In the genomic region with DNA sequence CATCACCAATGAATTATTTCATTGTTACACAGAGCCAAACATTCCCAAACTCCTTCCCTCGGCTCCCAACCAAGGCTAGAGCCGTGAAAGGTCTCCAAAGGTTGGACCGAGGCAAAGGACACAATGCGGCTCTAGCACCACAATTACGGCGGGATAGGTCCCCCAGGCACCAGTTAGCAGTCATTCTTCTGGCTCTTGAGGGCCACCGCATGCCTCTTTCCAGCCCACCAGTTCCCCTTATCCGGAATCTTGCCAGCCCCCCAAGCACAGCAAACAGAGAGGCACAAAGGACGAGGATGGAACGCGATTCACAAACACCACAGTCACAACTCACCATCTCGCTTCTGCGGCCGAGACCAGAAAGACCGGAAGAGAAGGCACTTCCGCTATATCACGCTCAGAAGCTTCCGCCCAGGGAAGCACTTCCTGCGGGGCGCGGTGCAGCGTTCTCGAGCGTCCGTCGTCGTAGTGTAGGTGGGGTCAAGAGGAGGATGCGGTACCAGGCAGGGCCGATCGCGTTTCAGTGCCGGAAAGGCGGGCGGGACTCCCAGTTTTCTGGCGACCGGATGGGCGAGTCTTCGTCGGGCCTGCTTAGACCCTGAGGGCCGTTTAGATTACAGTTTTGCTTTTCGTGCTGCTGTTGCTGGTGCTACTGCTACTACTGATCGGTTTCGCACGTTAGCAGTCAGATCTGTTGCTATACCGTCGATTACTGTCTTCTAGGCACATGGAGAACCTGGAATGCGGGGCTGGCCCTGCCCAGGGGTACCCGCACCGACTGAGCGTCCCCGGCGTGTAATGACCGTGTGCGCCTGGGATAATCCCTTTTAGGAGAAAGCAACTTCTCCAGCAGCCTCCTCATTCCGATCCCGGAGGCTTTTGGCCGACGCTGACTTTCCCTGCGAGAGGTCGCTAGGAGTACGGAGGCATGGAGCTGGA, we compare ENCODE assay signal across 8 cellular contexts. TPM values are rescaled to one million over a fixed set of nuclear protein-coding genes. Genes with fewer than 3 reads are reported as not detected.
DNase-seq lines count a peak whose midpoint lies in the region; ATAC-seq and TF ChIP-seq lines count a peak whose summit lies in the region.

RPL37 (minus strand) TSS at position 374 of the 939 bp plus-strand sequence; CDS start at position 337, 37 bp downstream.

- H3K36me3 ChIP-seq in DOHH2 (ENCODE audit: control insufficient read depth, low read length) = peaks cover 49% of the 10 kb centered on the region
- peaks cover 43% of the 10 kb centered on the region for H3K36me3 ChIP-seq in GM23338 (ENCODE audit: insufficient read depth)
- H3K36me3 ChIP-seq in naive thymus-derived CD4-positive, alpha-beta T cell (ENCODE audit: control insufficient read depth in 2 of 3, insufficient read depth in 3 of 3, low read length in 3 of 3) = peaks cover 30 to 37% (median 31%) of the 10 kb centered on the region in 3 experiments

- CTCF ChIA-PET in naive thymus-derived CD4-positive, alpha-beta T cell (lab: Charles Lee) = interaction anchor here (0.7 to 0.8 kb wide), 2 partner anchors 36 to 81 kb away, joined by 3 read pairs; no protein-coding TSS in a partner anchor

- TF ChIP-seq CTCF in DOHH2 (IDR thresholded peaks at IDR 0.05; ENCODE audit: low read depth, low read length, poor library complexity, severe bottlenecking) = no peak
- no peak for TF ChIP-seq CTCF in GM23338 (conservative IDR thresholded peaks at IDR 0.05; ENCODE audit: low read depth in 2 of 2)

- H3K79me2 ChIP-seq in DOHH2 (ENCODE audit: control insufficient read depth, low read length) (peaks cover 60% of the 10 kb centered on the region), GM23338 (replicated peaks; ENCODE audit: insufficient read depth) (peaks cover 49% of the 10 kb centered on the region)

- H3K4me2 ChIP-seq in DOHH2 (ENCODE audit: low read length) (peak within 1 kb of the TSS; percentile 91), GM23338 (peak within 1 kb of the TSS; percentile 97)

- H3K9me3 Mint-ChIP-seq in GM23338 = 0 out of 3 replicates have a peak, but pooled peaks cover 9% of the 10 kb centered on the region
- H3K9me3 Mint-ChIP-seq in naive thymus-derived CD4-positive, alpha-beta T cell = peaks cover 0 to 4% (median 0%) of the 10 kb centered on the region in 11 donors
- H3K9me3 Mint-ChIP-seq in stimulated activated naive B cell treated with anti-CD40 and anti-IgM and Interleukin-4, amounts not matched to agents 10 μg/mL and 1 μg/mL and 100 μg/mL, for 72 hours = peaks cover 0 to 2% of the 10 kb centered on the region in 2 donors

- peak within 1 kb of the TSS; percentile 100 for H3K27ac Mint-ChIP-seq in GM23338
- H3K27ac Mint-ChIP-seq in naive thymus-derived CD4-positive, alpha-beta T cell = peak within 1 kb of the TSS; percentile 97 to 100 (median 99)
- H3K27ac Mint-ChIP-seq in stimulated activated naive B cell treated with anti-CD40 and anti-IgM and Interleukin-4, amounts not matched to agents 10 μg/mL and 1 μg/mL and 100 μg/mL, for 72 hours = peak within 1 kb of the TSS; percentile 100

- H3K9me2 ChIP-seq in DOHH2 (replicated peaks; ENCODE audit: control insufficient read depth, low read length) (no peaks in the 10 kb centered on the region), GM23338 (ENCODE audit: insufficient read depth) (no peaks in the 10 kb centered on the region)

- H3K27me3 ChIP-seq in DOHH2 (ENCODE audit: control insufficient read depth, low read length) = 0 out of 2 replicates have a peak, but pooled peaks cover 2% of the 10 kb centered on the region
- no peaks in the 10 kb centered on the region for H3K27me3 ChIP-seq in GM23338 (ENCODE audit: insufficient read depth)
- no peaks in the 10 kb centered on the region for H3K27me3 ChIP-seq in naive thymus-derived CD4-positive, alpha-beta T cell (ENCODE audit: control insufficient read depth in 2 of 2, insufficient read depth in 2 of 2, low read length in 2 of 2)

- H3K4me1 ChIP-seq in DOHH2 (ENCODE audit: control insufficient read depth, low read length) = peaks cover 48% of the 10 kb centered on the region
- H3K4me1 ChIP-seq in GM23338 (ENCODE audit: insufficient read depth) = peaks cover 30% of the 10 kb centered on the region
- peaks cover 11 to 23% of the 10 kb centered on the region in 2 donors for H3K4me1 ChIP-seq in naive thymus-derived CD4-positive, alpha-beta T cell (ENCODE audit: control insufficient read depth in 2 of 2, insufficient read depth in 2 of 2, low read length in 2 of 2)

- POLR2A ChIA-PET in naive thymus-derived CD4-positive, alpha-beta T cell (lab: Charles Lee) = interaction anchor here (0.6 to 1.2 kb wide), 7 partner anchors 33 to 1044 kb away, joined by 3 to 6 read pairs (median 3); partner anchors contain the start of gene OXCT1

- peak within 1 kb of the TSS; percentile 82 for H2AFZ ChIP-seq in GM23338

- peaks cover 30% of the 10 kb centered on the region for H3K27me3 Mint-ChIP-seq in GM23338 (ENCODE audit: insufficient read depth, low read depth, poor library complexity)
- H3K27me3 Mint-ChIP-seq in naive thymus-derived CD4-positive, alpha-beta T cell = no peaks in the 10 kb centered on the region
- no peaks in the 10 kb centered on the region for H3K27me3 Mint-ChIP-seq in stimulated activated naive B cell treated with anti-CD40 and anti-IgM and Interleukin-4, amounts not matched to agents 10 μg/mL and 1 μg/mL and 100 μg/mL, for 72 hours

- H3K36me3 Mint-ChIP-seq in GM23338 (ENCODE audit: low read depth) = peaks cover 53% of the 10 kb centered on the region
- peaks cover 9 to 46% (median 30%) of the 10 kb centered on the region in 5 donors for H3K36me3 Mint-ChIP-seq in naive thymus-derived CD4-positive, alpha-beta T cell
- H3K36me3 Mint-ChIP-seq in stimulated activated naive B cell treated with anti-CD40 and anti-IgM and Interleukin-4, amounts not matched to agents 10 μg/mL and 1 μg/mL and 100 μg/mL, for 72 hours = peaks cover 37 to 49% of the 10 kb centered on the region in 2 donors

- no peaks in the 10 kb centered on the region for H3K9me3 ChIP-seq in DOHH2 (ENCODE audit: control insufficient read depth, insufficient read depth, low read length)
- H3K9me3 ChIP-seq in naive thymus-derived CD4-positive, alpha-beta T cell (ENCODE audit: control insufficient read depth in 2 of 3, low read length in 3 of 3) = no peaks in the 10 kb centered on the region

- peak; percentile 97 for ATAC-seq in GM23338
- peak; percentile 96 for ATAC-seq in naive thymus-derived CD4-positive, alpha-beta T cell
- peak; percentile 96 to 98 for ATAC-seq in stimulated activated naive B cell treated with anti-CD40 and anti-IgM and Interleukin-4, amounts not matched to agents 10 μg/mL and 1 μg/mL and 100 μg/mL, for 72 hours (replicated peaks)

- H3K4me3 ChIP-seq in DOHH2 (ENCODE audit: low read length) = peak within 1 kb of the TSS; percentile 97
- H3K4me3 ChIP-seq in GM23338 = peak within 1 kb of the TSS; percentile 97
- peak within 1 kb of the TSS; percentile 88 for H3K4me3 ChIP-seq in naive thymus-derived CD4-positive, alpha-beta T cell (ENCODE audit: low read length)

- peak within 1 kb of the TSS; percentile 100 for H3K4me3 Mint-ChIP-seq in GM23338
- H3K4me3 Mint-ChIP-seq in naive thymus-derived CD4-positive, alpha-beta T cell = peak within 1 kb of the TSS; percentile 93 to 99 (median 98)
- peak within 1 kb of the TSS; percentile 97 to 98 for H3K4me3 Mint-ChIP-seq in stimulated activated naive B cell treated with anti-CD40 and anti-IgM and Interleukin-4, amounts not matched to agents 10 μg/mL and 1 μg/mL and 100 μg/mL, for 72 hours

- H3K4me1 Mint-ChIP-seq in GM23338 = peaks cover 34% of the 10 kb centered on the region
- H3K4me1 Mint-ChIP-seq in naive thymus-derived CD4-positive, alpha-beta T cell = peaks cover 21 to 58% (median 45%) of the 10 kb centered on the region in 7 donors
- peaks cover 10 to 39% of the 10 kb centered on the region in 2 donors for H3K4me1 Mint-ChIP-seq in stimulated activated naive B cell treated with anti-CD40 and anti-IgM and Interleukin-4, amounts not matched to agents 10 μg/mL and 1 μg/mL and 100 μg/mL, for 72 hours

- H4K20me1 ChIP-seq in DOHH2 (ENCODE audit: control insufficient read depth, insufficient read depth, low read depth, low read length) (peaks cover 39% of the 10 kb centered on the region), GM23338 (replicated peaks; ENCODE audit: insufficient read depth) (peaks cover 27% of the 10 kb centered on the region)

- DNase-seq in GM23338 (ENCODE audit: low spot score) (peak; percentile 98), LHCN-M2 (ENCODE audit: low read depth) (peak; percentile 98), RPMI8226 (peak; percentile 99), fibroblast of gingiva (ENCODE audit: low read depth) (peak; percentile 99)
- peak; percentile 78 to 86 for DNase-seq in activated T-helper 1 cell treated with anti-CD3 and anti-CD28 coated beads, Interleukin-2, amount 50 U/mL, for 16 hours (ENCODE audit: low read depth in 1 of 2, low spot score in 1 of 2)
- peak; percentile 73 to 91 (median 88) for DNase-seq in naive thymus-derived CD4-positive, alpha-beta T cell
- peak; percentile 94 for DNase-seq in stimulated activated naive B cell treated with anti-CD40 and anti-IgM and Interleukin-4, amounts not matched to agents 10 μg/mL and 1 μg/mL and 100 μg/mL, for 72 hours

- H3F3A ChIP-seq in DOHH2 (ENCODE audit: control insufficient read depth, insufficient read depth) (peaks cover 53% of the 10 kb centered on the region), GM23338 (replicated peaks; ENCODE audit: low read depth) (peaks cover 56% of the 10 kb centered on the region)

- H3K27ac ChIP-seq in DOHH2 (ENCODE audit: low read depth, low read length) (peak within 1 kb of the TSS; percentile 87), GM23338 (ENCODE audit: low read depth) (peak within 1 kb of the TSS; percentile 100)
- peak within 1 kb of the TSS; percentile 92 for H3K27ac ChIP-seq in naive thymus-derived CD4-positive, alpha-beta T cell (ENCODE audit: low read depth, low read length)

- intact Hi-C loops in naive thymus-derived CD4-positive, alpha-beta T cell (cut with micrococcal nuclease) = loop anchor here (1.0 to 10.0 kb wide), 13 partner anchors 37 to 1922 kb away; partner anchors contain the start of genes PRKAA1 (in 2 of the 2), PTGER4 (in 2 of the 2), RICTOR (in 2 of the 2) and TTC33 (in 2 of the 2)

TF ChIP-seq in GM23338, 12 proteins besides CTCF, POLR2A, EP300 and RAD21 (continues in another document):
- TF ChIP-seq, protein P1, sequence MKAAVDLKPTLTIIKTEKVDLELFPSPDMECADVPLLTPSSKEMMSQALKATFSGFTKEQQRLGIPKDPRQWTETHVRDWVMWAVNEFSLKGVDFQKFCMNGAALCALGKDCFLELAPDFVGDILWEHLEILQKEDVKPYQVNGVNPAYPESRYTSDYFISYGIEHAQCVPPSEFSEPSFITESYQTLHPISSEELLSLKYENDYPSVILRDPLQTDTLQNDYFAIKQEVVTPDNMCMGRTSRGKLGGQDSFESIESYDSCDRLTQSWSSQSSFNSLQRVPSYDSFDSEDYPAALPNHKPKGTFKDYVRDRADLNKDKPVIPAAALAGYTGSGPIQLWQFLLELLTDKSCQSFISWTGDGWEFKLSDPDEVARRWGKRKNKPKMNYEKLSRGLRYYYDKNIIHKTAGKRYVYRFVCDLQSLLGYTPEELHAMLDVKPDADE (IDR thresholded peaks at IDR 0.05) = peak; percentile 95

RNA-seq across cellular contexts. Expression of gene RPL37, which starts in this region (rescaled TPM):
- 70.1 and 104 TPM in 2 replicates for total RNA-seq in GM23338 (2014; rRNA removed; shearing (Covaris generic))
- 3,283 and 3,957 TPM in 2 replicates for polyA plus RNA-seq in GM23338 (2016; fragmentation: Nextera tagmentation; extraction: Ambion mirVana)
- total RNA-seq in LHCN-M2 (2014; rRNA removed) = 46.6 and 50.4 TPM in 2 replicates
- 3,303 TPM for polyA plus RNA-seq in LHCN-M2 (2012)
- 1,000 to 10,000 TPM; 1,642 to 2,808 (median 2,710) TPM for total RNA-seq in naive thymus-derived CD4-positive, alpha-beta T cell
- 1,000 to 10,000 TPM; 1,657 to 2,827 TPM for polyA plus RNA-seq in naive thymus-derived CD4-positive, alpha-beta T cell

Comparison
In these comparisons a context has a peak if more than half of its experiments do, and no peak if none do; other contexts are left out.
1. Peak in every context shown above with its lines: DNase-seq, ATAC-seq, H3K4me3 ChIP-seq and H3K27ac ChIP-seq.
2. RNA of gene RPL37 (total RNA-seq): 1,642 to 2,808 TPM in naive thymus-derived CD4-positive, alpha-beta T cell; 70.1 to 104 TPM in GM23338 and 46.6 to 50.4 TPM in LHCN-M2; every median in the first group is over 10 times any median in the second.